Comparison of ENCODE assay signal across 19 cellular contexts in the genomic region with DNA sequence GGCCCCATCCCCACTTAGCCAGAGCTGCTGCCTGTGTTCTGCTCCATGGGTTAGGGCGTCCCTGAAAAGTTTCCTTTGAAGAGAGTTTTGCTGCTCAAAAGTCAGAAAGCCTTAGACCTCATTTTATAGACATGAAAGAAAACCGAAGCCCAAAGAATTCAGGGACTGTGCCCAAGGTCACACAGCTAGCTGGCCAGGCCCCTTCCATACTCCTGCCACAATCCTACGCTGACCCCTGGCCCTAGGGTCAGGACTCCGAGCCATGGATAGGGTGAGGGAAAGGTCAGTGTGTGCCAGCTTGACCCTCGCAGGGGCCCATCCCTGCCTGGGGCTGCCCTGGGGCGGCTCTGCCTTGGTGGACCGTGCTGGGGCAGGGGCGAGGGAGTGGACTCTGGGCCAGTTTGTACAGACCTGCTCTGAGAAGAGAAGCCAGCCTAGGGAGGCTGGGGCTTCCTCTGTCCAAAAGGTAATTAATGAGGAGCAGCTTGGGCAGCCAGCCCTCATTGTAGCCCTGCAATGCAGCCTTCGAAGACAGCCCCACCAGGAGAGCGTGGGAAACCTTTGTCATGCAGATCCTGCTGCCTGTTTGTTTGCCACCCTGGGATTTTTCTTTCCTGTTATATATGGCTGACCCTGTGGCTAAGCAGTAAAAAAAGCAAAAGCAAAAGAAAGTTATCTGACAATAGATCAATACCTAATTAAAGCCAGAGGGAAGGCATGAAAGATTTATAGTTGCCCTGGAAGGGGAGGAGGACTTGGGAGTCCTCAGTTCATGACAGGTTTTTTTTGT. TPM values are rescaled to one million over a fixed set of nuclear protein-coding genes. Genes with fewer than 3 reads are reported as not detected.
A peak's percentile ranks its signal among the peaks of the same experiment; 100 is the strongest.
DNase-seq lines count a peak whose midpoint lies in the region; ATAC-seq and TF ChIP-seq lines count a peak whose summit lies in the region.
"Had no signal": no experiment of that assay in that cellular context is flagged by ENCODE, and none has a peak within 500 bp of the region (broad histone marks: within the 10 kb centered on the region; RNA-seq: fewer than 3 reads in every experiment).

No MANE protein-coding gene starts in this region.

- no peak overlapping the region for H3K4me3 Mint-ChIP-seq in activated T-helper 17 cell treated with anti-CD3 and anti-CD28 coated beads, Interleukin-2, amount 50 U/mL, for 72 hours
- H3K4me3 Mint-ChIP-seq: activated CD4-positive, alpha-beta memory T cell treated with anti-CD3 and anti-CD28 coated beads, Interleukin-2, amount 10 ng/mL, durations not matched to agents 7 days and 5 days; immature natural killer cell; T-cell had no signal

- DNase-seq in iPS-NIHi11 (ENCODE audit: low spot score), result peak; percentile 69
- DNase-seq in ovary, result peak in 2 of 5 donors; percentile 41 to 62
- no peak for DNase-seq in dermis blood vessel endothelial cell
- DNase-seq in cerebellum (ENCODE audit: low spot score), result no peak
- DNase-seq in NCI-H1105 treated with DMSO at 0.1 percent for 48 hours (lab: John Stamatoyannopoulos, UW), result no peak
- no peak for DNase-seq in activated CD8-positive, alpha-beta memory T cell treated with anti-CD3 and anti-CD28 coated beads for 24 hours
- DNase-seq: activated CD4-positive, alpha-beta memory T cell treated with anti-CD3 and anti-CD28 coated beads, Interleukin-2, amount 10 ng/mL, durations not matched to agents 7 days and 5 days; activated T-cell treated with anti-CD3 and anti-CD28 coated beads, Interleukin-2, amount 50 U/mL, for 48 hours; brain microvascular endothelial cell; immature natural killer cell; lower lobe of right lung; NCI-H226; T-cell had no signal

- no peak for ATAC-seq in activated T-helper 17 cell treated with anti-CD3 and anti-CD28 coated beads, Interleukin-2, amount 50 U/mL, for 72 hours (replicated peaks)
- ATAC-seq: activated naive CD4-positive, alpha-beta T cell treated with anti-CD3 and anti-CD28 coated beads, Interleukin-2, amount 50 U/mL, for 72 hours; lower lobe of right lung; T-cell had no signal

- H3K27me3 Mint-ChIP-seq in activated T-helper 17 cell treated with anti-CD3 and anti-CD28 coated beads, Interleukin-2, amount 50 U/mL, for 72 hours, result no peaks in the 10 kb centered on the region
- H3K27me3 Mint-ChIP-seq: T-cell had no signal

- H3K4me3 ChIP-seq in HUES6 (ENCODE audit: low read depth, low read length) (peak overlapping the region; percentile 34; the same call in 1 of the 2 replicates), ovary (no peak overlapping the region)
- H3K4me3 ChIP-seq: esophagus muscularis mucosa, lower lobe of right lung, thoracic aorta had no signal

- H3K9me3 Mint-ChIP-seq in activated T-helper 17 cell treated with anti-CD3 and anti-CD28 coated beads, Interleukin-2, amount 50 U/mL, for 72 hours, result no peaks in the 10 kb centered on the region
- H3K9me3 Mint-ChIP-seq: activated CD4-positive, alpha-beta memory T cell treated with anti-CD3 and anti-CD28 coated beads, Interleukin-2, amount 10 ng/mL, durations not matched to agents 7 days and 5 days; activated naive CD4-positive, alpha-beta T cell treated with anti-CD3 and anti-CD28 coated beads, Interleukin-2, amount 50 U/mL, for 72 hours; immature natural killer cell; T-cell had no signal

- intact Hi-C loops in ovary (cut with DNase I), result no loop called here

- 58 to 73% (median 65%) methylated on average over 10 of the region's 10 CpGs for WGBS in ovary, 3 donors

- H3K36me3 Mint-ChIP-seq in activated T-helper 17 cell treated with anti-CD3 and anti-CD28 coated beads, Interleukin-2, amount 50 U/mL, for 72 hours (ENCODE audit: low read depth), result no peaks in the 10 kb centered on the region
- H3K36me3 Mint-ChIP-seq: activated naive CD4-positive, alpha-beta T cell treated with anti-CD3 and anti-CD28 coated beads, Interleukin-2, amount 50 U/mL, for 72 hours; immature natural killer cell; T-cell had no signal

- H3K4me1 ChIP-seq in HUES6 (ENCODE audit: control insufficient read depth, insufficient read depth, low read length) (peaks cover 37% of the 10 kb centered on the region), ovary (ENCODE audit: insufficient read depth) (no peaks in the 10 kb centered on the region)
- H3K4me1 ChIP-seq: lower lobe of right lung had no signal

- no peaks in the 10 kb centered on the region for H3K9me3 ChIP-seq in HUES6 (ENCODE audit: control insufficient read depth, insufficient read depth, low read depth, low read length)
- H3K9me3 ChIP-seq in ovary, result no peaks in the 10 kb centered on the region
- H3K9me3 ChIP-seq: BE2C, esophagus muscularis mucosa, lower lobe of right lung, thoracic aorta had no signal

- no peaks in the 10 kb centered on the region for H3K4me1 Mint-ChIP-seq in activated T-helper 17 cell treated with anti-CD3 and anti-CD28 coated beads, Interleukin-2, amount 50 U/mL, for 72 hours
- H3K4me1 Mint-ChIP-seq: activated CD4-positive, alpha-beta memory T cell treated with anti-CD3 and anti-CD28 coated beads, Interleukin-2, amount 10 ng/mL, durations not matched to agents 7 days and 5 days; immature natural killer cell; T-cell had no signal

- H3K36me3 ChIP-seq in HUES6 (ENCODE audit: control insufficient read depth, insufficient read depth, low read length) (no peaks in the 10 kb centered on the region), ovary (no peaks in the 10 kb centered on the region)
- H3K36me3 ChIP-seq: BE2C, brain microvascular endothelial cell, esophagus muscularis mucosa, lower lobe of right lung, thoracic aorta had no signal

- H3K27me3 ChIP-seq in HUES6 (ENCODE audit: control insufficient read depth, insufficient read depth, low read length) (no peaks in the 10 kb centered on the region), ovary (no peaks in the 10 kb centered on the region)
- H3K27me3 ChIP-seq: BE2C, brain microvascular endothelial cell, esophagus muscularis mucosa had no signal

- H3K27ac ChIP-seq in HUES6 (ENCODE audit: low read depth, low read length) (peak overlapping the region; percentile 84), ovary (peak overlapping the region; percentile 26 to 60)
- H3K27ac ChIP-seq: brain microvascular endothelial cell, esophagus muscularis mucosa, lower lobe of right lung, thoracic aorta had no signal

- TF ChIP-seq EP300 in ovary (IDR thresholded peaks at IDR 0.05), result no peak

- TF ChIP-seq POLR2A in ovary (IDR thresholded peaks at IDR 0.05), result no peak

- peak overlapping the region; percentile 55 for H3K9ac ChIP-seq in HUES6 (ENCODE audit: low read length)

- H3K27ac Mint-ChIP-seq in activated T-helper 17 cell treated with anti-CD3 and anti-CD28 coated beads, Interleukin-2, amount 50 U/mL, for 72 hours, result peak overlapping the region; percentile 62
- H3K27ac Mint-ChIP-seq: activated CD4-positive, alpha-beta memory T cell treated with anti-CD3 and anti-CD28 coated beads, Interleukin-2, amount 10 ng/mL, durations not matched to agents 7 days and 5 days; activated naive CD4-positive, alpha-beta T cell treated with anti-CD3 and anti-CD28 coated beads, Interleukin-2, amount 50 U/mL, for 72 hours; T-cell had no signal

- TF ChIP-seq CTCF in ovary (IDR thresholded peaks at IDR 0.05), result no peak

RNA-seq across cellular contexts. Expression of a gene that starts 37.4 kb away (rescaled TPM):
- under 1 TPM in 1 of 2 donors, not detected in 1; 0.13 TPM for total RNA-seq in activated T-helper 17 cell treated with anti-CD3 and anti-CD28 coated beads, Interleukin-2, amount 50 U/mL, for 72 hours
- total RNA-seq in ovary (1 to 10 TPM; 1.5 to 5.6 (median 2.7) TPM), dermis blood vessel endothelial cell (0.05 TPM in 1 of 2 replicates, not detected in the other), cerebellum (5.0 TPM)
- 1 to 10 TPM in 1 of 2 donors, under 1 TPM in 1; 0.83 to 1.8 TPM for polyA plus RNA-seq in ovary
- polyA plus RNA-seq: immature natural killer cell had no signal

RNA-seq across cellular contexts. Expression of a gene that starts 38.9 kb away (rescaled TPM):
- 10 to 100 TPM; 12.1 to 14.8 TPM for total RNA-seq in activated T-helper 17 cell treated with anti-CD3 and anti-CD28 coated beads, Interleukin-2, amount 50 U/mL, for 72 hours
- total RNA-seq in ovary (10 to 100 TPM; 13.4 to 23.8 (median 22.7) TPM), dermis blood vessel endothelial cell (16.5 and 19.6 TPM in 2 replicates), cerebellum (32.9 TPM)
- polyA plus RNA-seq in ovary, result 10 to 100 TPM; 14.8 to 16.6 TPM

RNA-seq across cellular contexts. Expression of a gene that starts 46.9 kb away (rescaled TPM):
- 100 to 1,000 TPM; 240 to 254 TPM for total RNA-seq in activated T-helper 17 cell treated with anti-CD3 and anti-CD28 coated beads, Interleukin-2, amount 50 U/mL, for 72 hours
- total RNA-seq in ovary (100 to 1,000 TPM; 105 to 155 (median 136) TPM), dermis blood vessel endothelial cell (115 and 117 TPM in 2 replicates), cerebellum (221 TPM)
- 100 to 1,000 TPM in 1 of 2 donors, 10 to 100 TPM in 1; 67.0 to 157 TPM for polyA plus RNA-seq in ovary
